In the genomic region with DNA sequence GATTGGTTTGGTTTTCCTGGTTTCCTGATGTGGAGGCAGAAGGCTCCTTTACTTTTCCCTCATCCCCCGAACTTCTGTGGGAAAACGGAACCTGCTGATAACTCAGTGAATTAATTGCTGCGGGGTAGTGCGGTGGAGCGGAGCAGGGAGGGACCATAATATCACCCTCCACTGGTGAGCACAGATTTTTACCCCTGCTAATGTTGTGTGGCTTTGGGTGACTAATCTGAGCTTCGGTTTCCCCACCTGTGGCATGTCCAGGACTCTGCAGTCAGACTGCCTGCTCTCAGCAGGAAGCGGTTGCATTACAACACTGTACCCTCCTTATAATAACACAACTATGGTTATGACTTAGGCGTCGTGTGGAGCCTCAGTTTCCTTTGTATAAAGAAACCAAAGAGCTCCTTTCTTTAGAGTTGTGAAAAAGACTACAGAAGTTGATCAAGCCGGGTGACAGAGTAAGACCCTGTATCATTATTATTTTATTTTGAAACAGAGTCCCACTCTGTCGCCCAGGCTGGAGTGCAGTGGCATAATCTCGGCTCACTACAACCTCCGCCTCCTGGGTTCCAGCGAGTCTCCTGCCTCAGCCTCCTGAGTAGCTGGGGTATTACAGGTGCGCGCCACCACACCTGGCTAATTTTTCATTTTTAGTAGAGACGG, we compare ENCODE assay signal across 8 cellular contexts. TPM values are rescaled to one million over a fixed set of nuclear protein-coding genes. Genes with fewer than 3 reads are reported as not detected.
DNase-seq lines count a peak whose midpoint lies in the region; ATAC-seq and TF ChIP-seq lines count a peak whose summit lies in the region.

No MANE protein-coding gene starts in this region.

- TF ChIP-seq CTCF in GM12864 (IDR thresholded peaks at IDR 0.05; ENCODE audit: low read depth, low read length, missing control alignments) (no peak), upper lobe of right lung (IDR thresholded peaks at IDR 0.05) (no peak)

- H3K27ac ChIP-seq in GM23248 (peak overlapping the region; percentile 100), upper lobe of right lung (peak overlapping the region; percentile 95), aorta (ENCODE audit: low read depth in 1 of 2, low read length in 2 of 2) (no peak overlapping the region)

- H3K27me3 Mint-ChIP-seq in activated T-cell treated with anti-CD3 and anti-CD28 coated beads, Interleukin-2, amount 50 U/mL, for 72 hours (ENCODE audit: low read depth), result peaks cover 45% of the 10 kb centered on the region

- 34 to 36% methylated on average over 17 of the region's 17 CpGs for WGBS in GM23248 (ENCODE audit: low coverage in 1 of 2, low lambda C conversion rate in 2 of 2, missing lambda C conversion rate in 2 of 2), 2 experiments
- WGBS in aorta, 2 donors, result 80 to 83% methylated on average over 17 of the region's 17 CpGs

- H3K27me3 ChIP-seq in GM23248 (replicated peaks; ENCODE audit: insufficient read depth) (no peaks in the 10 kb centered on the region), upper lobe of right lung (no peaks in the 10 kb centered on the region), aorta (ENCODE audit: control insufficient read depth in 1 of 2, insufficient read depth in 2 of 2, low read length in 1 of 2) (no peaks in the 10 kb centered on the region)

- ATAC-seq in activated T-cell treated with anti-CD3 and anti-CD28 coated beads, Interleukin-2, amount 50 U/mL, for 72 hours (replicated peaks in 1 of 2), result peak; percentile 80 to 85
- no peak for ATAC-seq in upper lobe of right lung
- ATAC-seq in aorta (ENCODE audit: low FRiP score), result no peak

- peak overlapping the region; percentile 100 for H3K9ac ChIP-seq in GM23248

- no peak overlapping the region for H3K27ac Mint-ChIP-seq in activated T-cell treated with anti-CD3 and anti-CD28 coated beads, Interleukin-2, amount 50 U/mL, for 72 hours

- H3K4me3 ChIP-seq in GM12864 (ENCODE audit: low read depth, low read length) (no peak overlapping the region), GM23248 (peak overlapping the region; percentile 41), upper lobe of right lung (no peak overlapping the region), aorta (ENCODE audit: low read length in 2 of 2) (no peak overlapping the region)

- H3K4me3 Mint-ChIP-seq in activated T-cell treated with anti-CD3 and anti-CD28 coated beads, Interleukin-2, amount 50 U/mL, for 72 hours, result peak overlapping the region; percentile 67 to 91

- intact Hi-C loops in upper lobe of right lung (cut with DNase I), result no loop called here
- intact Hi-C loops in aorta (cut with DNase I), result no loop called here

- H3K79me2 ChIP-seq in GM23248 (ENCODE audit: insufficient read depth), result peaks cover 41% of the 10 kb centered on the region

- H3K4me1 ChIP-seq in GM23248 (ENCODE audit: insufficient read depth), result peaks cover 25% of the 10 kb centered on the region
- H3K4me1 ChIP-seq in upper lobe of right lung, result peaks cover 14% of the 10 kb centered on the region
- H3K4me1 ChIP-seq in aorta (ENCODE audit: control insufficient read depth in 1 of 2, insufficient read depth in 2 of 2, low read length in 2 of 2), result no peaks in the 10 kb centered on the region

- H3K9me2 ChIP-seq in GM23248 (ENCODE audit: insufficient read depth), result no peaks in the 10 kb centered on the region

- peak overlapping the region; percentile 15; the same call in 1 of the 2 replicates for H2AFZ ChIP-seq in GM23248

- H3K4me1 Mint-ChIP-seq in activated T-cell treated with anti-CD3 and anti-CD28 coated beads, Interleukin-2, amount 50 U/mL, for 72 hours (ENCODE audit: low read depth), result peaks cover 40% of the 10 kb centered on the region

- peak overlapping the region; percentile 63 for H3K4me2 ChIP-seq in GM23248 (ENCODE audit: unreplicated experiment)

- H3K9me3 Mint-ChIP-seq in activated T-cell treated with anti-CD3 and anti-CD28 coated beads, Interleukin-2, amount 50 U/mL, for 72 hours, result no peaks in the 10 kb centered on the region

- peaks cover 0 to 4% of the 10 kb centered on the region in 2 donors for H3K36me3 Mint-ChIP-seq in activated T-cell treated with anti-CD3 and anti-CD28 coated beads, Interleukin-2, amount 50 U/mL, for 72 hours (ENCODE audit: insufficient read depth in 2 of 2)

- in situ Hi-C loops in GM23248 (cut with MboI) (no loop called here), ACHN (cut with HindIII; ENCODE audit: low pct_ligation_motif_present, low pct_unique_long_range_greater_than_20kb, low sequenced_read_pairs) (no loop called here)

- no peaks in the 10 kb centered on the region for H3K9me3 ChIP-seq in GM23248 (ENCODE audit: low read depth)
- no peaks in the 10 kb centered on the region for H3K9me3 ChIP-seq in upper lobe of right lung
- no peaks in the 10 kb centered on the region for H3K9me3 ChIP-seq in aorta (ENCODE audit: control insufficient read depth, low read length)

- DNase-seq in GM12864 (ENCODE audit: low read depth), result peak; percentile 59
- DNase-seq in GM23248, result peak; percentile 94
- peak; percentile 84 for DNase-seq in NCI-H69 (lab: John Stamatoyannopoulos, UW)
- peak; percentile 73 to 79 for DNase-seq in activated T-cell treated with anti-CD3 and anti-CD28 coated beads, Interleukin-2, amount 50 U/mL, for 72 hours
- DNase-seq in kidney tubule cell (ENCODE audit: low spot score), result peak; percentile 95
- no peak for DNase-seq in upper lobe of right lung
- no peak for DNase-seq in ACHN
- DNase-seq in aorta, result no peak

- peaks cover 50% of the 10 kb centered on the region for H3F3A ChIP-seq in GM23248 (ENCODE audit: insufficient read depth)

- no peaks in the 10 kb centered on the region for H4K20me1 ChIP-seq in GM23248 (ENCODE audit: insufficient read depth)

- H3K36me3 ChIP-seq in GM23248 (ENCODE audit: low read depth) (peaks cover 4% of the 10 kb centered on the region; the same call in 1 of the 2 replicates), upper lobe of right lung (peaks cover 8% of the 10 kb centered on the region), aorta (ENCODE audit: control insufficient read depth in 1 of 2, insufficient read depth in 2 of 2, low read length in 1 of 2) (no peaks in the 10 kb centered on the region)

RNA-seq across cellular contexts. Expression of gene ID1, which starts 2.2 kb away (rescaled TPM):
- 583 and 780 TPM in 2 replicates for total RNA-seq in GM23248 (2014; rRNA removed; shearing (Covaris generic))
- polyA plus RNA-seq in GM23248 (2016; fragmentation: Nextera tagmentation; extraction: Ambion mirVana) (248 TPM in 2 replicates), aorta (100 to 1,000 TPM; 163 to 382 TPM)
- total RNA-seq in activated T-cell treated with anti-CD3 and anti-CD28 coated beads, Interleukin-2, amount 50 U/mL, for 72 hours, result 1 to 10 TPM in 1 of 2 donors, under 1 TPM in 1; 0.84 to 2.0 TPM
- total RNA-seq in upper lobe of right lung (515 TPM), aorta (100 to 1,000 TPM; 170 to 396 TPM)

RNA-seq across cellular contexts. Expression of gene COX4I2, which starts 34.8 kb away (rescaled TPM):
- not detected in 2 replicates for total RNA-seq in GM23248 (2014; rRNA removed; shearing (Covaris generic))
- polyA plus RNA-seq in GM23248 (2016; fragmentation: Nextera tagmentation; extraction: Ambion mirVana) (not detected in 2 replicates), aorta (1 to 10 TPM in 1 of 2 donors, not detected in 1; 2.0 TPM)
- total RNA-seq in activated T-cell treated with anti-CD3 and anti-CD28 coated beads, Interleukin-2, amount 50 U/mL, for 72 hours, result not detected
- total RNA-seq in upper lobe of right lung (19.1 TPM), aorta (1 to 10 TPM; 5.2 to 9.5 TPM)

Comparison
In these comparisons a context has a peak if more than half of its experiments do, and no peak if none do; other contexts are left out.
1. DNase-seq: peak in GM12864 (single experiment), GM23248 (single experiment), NCI-H69 (single experiment), activated T-cell treated with anti-CD3 and anti-CD28 coated beads, Interleukin-2, amount 50 U/mL, for 72 hours (2 of 2) and kidney tubule cell (single experiment); none in upper lobe of right lung (single experiment), ACHN (single experiment) and aorta (0 of 2).
2. H3K27ac ChIP-seq: peak in GM23248 (single experiment) and upper lobe of right lung (single experiment); none in aorta (0 of 2).
3. ATAC-seq: peak in activated T-cell treated with anti-CD3 and anti-CD28 coated beads, Interleukin-2, amount 50 U/mL, for 72 hours (2 of 2); none in upper lobe of right lung (single experiment) and aorta (single experiment).
4. RNA of gene ID1, which starts 2.2 kb away (total RNA-seq): 583 to 780 TPM in GM23248, 515 TPM in upper lobe of right lung (single experiment) and 170 to 396 TPM in aorta; 0.84 to 2.0 TPM in activated T-cell treated with anti-CD3 and anti-CD28 coated beads, Interleukin-2, amount 50 U/mL, for 72 hours; every median in the first group is over 10 times any median in the second.